ENCODE assay signal across 1 cellular context in the genomic region with DNA sequence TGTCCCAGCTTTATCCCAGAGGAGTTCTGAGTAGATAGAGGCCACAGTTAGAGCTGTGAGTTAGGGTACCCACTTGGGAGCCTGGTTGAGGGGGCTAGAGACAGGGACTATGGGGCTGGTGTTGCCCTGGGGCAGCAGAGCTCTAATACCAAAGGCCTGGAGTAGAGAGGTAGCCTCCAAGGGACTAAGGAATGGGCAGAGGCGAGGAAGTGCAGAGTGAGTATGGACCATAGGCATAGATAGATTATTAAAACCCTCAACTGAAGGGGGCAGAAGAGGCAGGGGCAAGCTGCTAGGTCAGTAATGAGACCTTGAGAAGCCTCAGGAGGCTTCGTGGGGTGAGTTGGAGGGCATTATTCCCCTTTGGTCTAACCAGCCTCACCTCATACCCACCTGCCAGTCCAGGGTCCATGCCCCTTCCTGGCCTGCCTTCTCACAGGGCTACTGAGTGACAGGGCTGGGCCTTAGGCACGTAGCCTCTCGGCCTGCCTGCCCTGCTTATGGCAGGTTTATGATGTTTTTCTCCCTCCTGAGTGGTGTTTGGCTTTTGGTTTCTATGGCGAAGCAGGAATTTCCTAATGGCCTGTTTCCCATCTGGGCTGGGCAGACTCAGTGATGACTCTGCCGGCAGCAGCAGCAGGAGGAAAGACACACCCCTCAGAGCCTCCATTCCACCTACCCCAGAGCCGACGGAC.
TF ChIP-seq lines count a peak whose summit lies in the region.

No MANE protein-coding gene starts in this region.

TF ChIP-seq in HepG2, 621 proteins besides CTCF, POLR2A, EP300 and RAD21:
- TF ChIP-seq NPAS2 (CRISPR knock-in tag; IDR thresholded peaks at IDR 0.05; ENCODE audit: borderline replicate concordance) = no peak
- TF ChIP-seq, protein P1, sequence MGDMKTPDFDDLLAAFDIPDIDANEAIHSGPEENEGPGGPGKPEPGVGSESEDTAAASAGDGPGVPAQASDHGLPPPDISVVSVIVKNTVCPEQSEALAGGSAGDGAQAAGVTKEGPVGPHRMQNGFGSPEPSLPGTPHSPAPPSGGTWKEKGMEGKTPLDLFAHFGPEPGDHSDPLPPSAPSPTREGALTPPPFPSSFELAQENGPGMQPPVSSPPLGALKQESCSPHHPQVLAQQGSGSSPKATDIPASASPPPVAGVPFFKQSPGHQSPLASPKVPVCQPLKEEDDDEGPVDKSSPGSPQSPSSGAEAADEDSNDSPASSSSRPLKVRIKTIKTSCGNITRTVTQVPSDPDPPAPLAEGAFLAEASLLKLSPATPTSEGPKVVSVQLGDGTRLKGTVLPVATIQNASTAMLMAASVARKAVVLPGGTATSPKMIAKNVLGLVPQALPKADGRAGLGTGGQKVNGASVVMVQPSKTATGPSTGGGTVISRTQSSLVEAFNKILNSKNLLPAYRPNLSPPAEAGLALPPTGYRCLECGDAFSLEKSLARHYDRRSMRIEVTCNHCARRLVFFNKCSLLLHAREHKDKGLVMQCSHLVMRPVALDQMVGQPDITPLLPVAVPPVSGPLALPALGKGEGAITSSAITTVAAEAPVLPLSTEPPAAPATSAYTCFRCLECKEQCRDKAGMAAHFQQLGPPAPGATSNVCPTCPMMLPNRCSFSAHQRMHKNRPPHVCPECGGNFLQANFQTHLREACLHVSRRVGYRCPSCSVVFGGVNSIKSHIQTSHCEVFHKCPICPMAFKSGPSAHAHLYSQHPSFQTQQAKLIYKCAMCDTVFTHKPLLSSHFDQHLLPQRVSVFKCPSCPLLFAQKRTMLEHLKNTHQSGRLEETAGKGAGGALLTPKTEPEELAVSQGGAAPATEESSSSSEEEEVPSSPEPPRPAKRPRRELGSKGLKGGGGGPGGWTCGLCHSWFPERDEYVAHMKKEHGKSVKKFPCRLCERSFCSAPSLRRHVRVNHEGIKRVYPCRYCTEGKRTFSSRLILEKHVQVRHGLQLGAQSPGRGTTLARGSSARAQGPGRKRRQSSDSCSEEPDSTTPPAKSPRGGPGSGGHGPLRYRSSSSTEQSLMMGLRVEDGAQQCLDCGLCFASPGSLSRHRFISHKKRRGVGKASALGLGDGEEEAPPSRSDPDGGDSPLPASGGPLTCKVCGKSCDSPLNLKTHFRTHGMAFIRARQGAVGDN (CRISPR knock-in tag; IDR thresholded peaks at IDR 0.05) = 0 out of 2 replicates have a peak, but pooled peaks have one; percentile 4
- TF ChIP-seq ZNF274 (CRISPR knock-in tag; IDR thresholded peaks at IDR 0.05) = 0 out of 2 replicates have a peak, but pooled peaks have one; percentile 27
- TF ChIP-seq SAP130 (CRISPR knock-in tag; IDR thresholded peaks at IDR 0.05; ENCODE audit: low read depth) = peak; percentile 14; the same call in 1 of the 2 replicates
- TF ChIP-seq, protein P2, sequence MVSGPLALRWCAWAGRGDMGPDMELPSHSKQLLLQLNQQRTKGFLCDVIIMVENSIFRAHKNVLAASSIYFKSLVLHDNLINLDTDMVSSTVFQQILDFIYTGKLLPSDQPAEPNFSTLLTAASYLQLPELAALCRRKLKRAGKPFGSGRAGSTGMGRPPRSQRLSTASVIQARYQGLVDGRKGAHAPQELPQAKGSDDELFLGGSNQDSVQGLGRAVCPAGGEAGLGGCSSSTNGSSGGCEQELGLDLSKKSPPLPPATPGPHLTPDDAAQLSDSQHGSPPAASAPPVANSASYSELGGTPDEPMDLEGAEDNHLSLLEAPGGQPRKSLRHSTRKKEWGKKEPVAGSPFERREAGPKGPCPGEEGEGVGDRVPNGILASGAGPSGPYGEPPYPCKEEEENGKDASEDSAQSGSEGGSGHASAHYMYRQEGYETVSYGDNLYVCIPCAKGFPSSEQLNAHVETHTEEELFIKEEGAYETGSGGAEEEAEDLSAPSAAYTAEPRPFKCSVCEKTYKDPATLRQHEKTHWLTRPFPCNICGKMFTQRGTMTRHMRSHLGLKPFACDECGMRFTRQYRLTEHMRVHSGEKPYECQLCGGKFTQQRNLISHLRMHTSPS (CRISPR knock-in tag; IDR thresholded peaks at IDR 0.05; ENCODE audit: low read depth) = peak; percentile 52; the same call in 1 of the 2 replicates
- TF ChIP-seq ZNF329 (CRISPR knock-in tag; IDR thresholded peaks at IDR 0.05; ENCODE audit: low read depth) = no peak
- no peak for TF ChIP-seq ZNF292 (CRISPR knock-in tag; IDR thresholded peaks at IDR 0.05; ENCODE audit: borderline replicate concordance, low read depth)
